In the genomic region with DNA sequence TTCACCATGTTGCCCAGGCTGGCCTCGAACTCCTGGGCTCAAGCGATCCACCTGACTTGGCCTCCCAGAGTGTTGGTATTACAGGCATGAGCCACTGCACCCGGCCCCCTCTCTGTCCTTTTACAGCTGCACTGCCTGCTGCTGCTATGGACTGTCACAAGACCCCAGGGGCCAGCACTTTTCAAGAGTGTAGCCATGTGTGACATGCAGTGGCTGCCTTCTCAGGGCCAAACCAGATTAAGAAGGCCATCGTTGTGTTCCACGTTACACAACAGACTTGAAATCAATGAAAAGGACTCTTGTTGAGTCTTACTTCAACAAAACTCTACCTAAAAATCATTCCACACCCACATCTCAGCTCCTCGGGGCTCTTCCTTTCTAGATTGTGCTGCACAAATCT, we compare ENCODE assay signal across 25 cellular contexts.
DNase-seq lines count a peak whose midpoint lies in the region; ATAC-seq, FAIRE-seq and TF ChIP-seq lines count a peak whose summit lies in the region.
"Had no signal": no experiment of that assay in that cellular context is flagged by ENCODE, and none has a peak within 500 bp of the region (broad histone marks: within the 10 kb centered on the region; RNA-seq: fewer than 3 reads in every experiment).

No MANE protein-coding gene starts in this region.

- peaks cover 34% of the 10 kb centered on the region for H3K4me1 Mint-ChIP-seq in brain
- peaks cover 55% of the 10 kb centered on the region for H3K4me1 Mint-ChIP-seq in mesothelial cell of epicardium
- H3K4me1 Mint-ChIP-seq in activated CD4-positive, alpha-beta T cell treated with anti-CD3 and anti-CD28 coated beads for 36 hours, result no peaks in the 10 kb centered on the region

- no peak for TF ChIP-seq RAD21 in A549 (conservative IDR thresholded peaks at IDR 0.05 in 1 of 2, IDR thresholded peaks at IDR 0.05 in 1 of 2)

- WGBS in A549 (ENCODE audit: missing lambda C conversion rate), result 81% methylated on average over 6 of the region's 6 CpGs

- peak overlapping the region; percentile 64 to 94 (median 87) for H3K27ac Mint-ChIP-seq in brain
- peak overlapping the region; percentile 36 for H3K27ac Mint-ChIP-seq in mesothelial cell of epicardium
- H3K27ac Mint-ChIP-seq in activated CD4-positive, alpha-beta T cell treated with anti-CD3 and anti-CD28 coated beads for 36 hours, result no peak overlapping the region
- H3K27ac Mint-ChIP-seq: CD8-positive, alpha-beta T cell had no signal

- TF ChIP-seq POLR2A in A549 (IDR thresholded peaks at IDR 0.05; ENCODE audit: low read length) (no peak), GM12892 (IDR thresholded peaks at IDR 0.05; ENCODE audit: low read depth, low read length) (no peak)

- peak overlapping the region in 1 of 5 experiments; percentile 67 for H3K4me3 Mint-ChIP-seq in brain
- no peak overlapping the region for H3K4me3 Mint-ChIP-seq in mesothelial cell of epicardium
- no peak overlapping the region for H3K4me3 Mint-ChIP-seq in activated CD4-positive, alpha-beta T cell treated with anti-CD3 and anti-CD28 coated beads for 36 hours
- H3K4me3 Mint-ChIP-seq: CD8-positive, alpha-beta T cell had no signal

- no peak for DNase-seq in A549 (ENCODE audit: low read depth in 1 of 2, low spot score in 1 of 2)
- no peak for DNase-seq in mesothelial cell of epicardium (ENCODE audit: low spot score in 2 of 2, unreplicated experiment in 2 of 2)
- DNase-seq in GM12892 (ENCODE audit: insufficient read length), result no peak
- no peak for DNase-seq in COLO668 (lab: John Stamatoyannopoulos, UW; ENCODE audit: unreplicated experiment)
- no peak for DNase-seq in activated CD4-positive, alpha-beta T cell treated with anti-CD3 and anti-CD28 coated beads for 36 hours
- DNase-seq in tibial artery, result no peak
- DNase-seq: 8988T; CD8-positive, alpha-beta T cell; DMS 273 treated with DMSO at 0.1 percent for 48 hours; DMS79; GF-D8; H7; KBM-7; NCI-H1105; NCI-H1436 treated with DMSO at 0.1 percent for 48 hours; NCI-H187 treated with DMSO at 0.1 percent for 48 hours; NCI-H2171 treated with DMSO at 0.1 percent for 48 hours; NCI-H345; NCI-H524; NCI-H748 treated with DMSO at 0.1 percent for 48 hours had no signal

- CTCF ChIA-PET in A549 (lab: Yijun Ruan, JAX) (no interaction called here), HEK293 (lab: Yijun Ruan, JAX) (interaction anchor here (0.6 to 1.6 kb wide), 7 partner anchors 48 to 1113 kb away, joined by 3 to 6 read pairs (median 3); no protein-coding TSS in a partner anchor)
- CTCF ChIA-PET in activated CD4-positive, alpha-beta T cell treated with anti-CD3 and anti-CD28 coated beads for 36 hours (lab: Charles Lee), result no interaction called here

- H3K27me3 Mint-ChIP-seq in brain (peaks cover 2% of the 10 kb centered on the region), mesothelial cell of epicardium (ENCODE audit: low read depth) (no peaks in the 10 kb centered on the region)
- H3K27me3 Mint-ChIP-seq in activated CD4-positive, alpha-beta T cell treated with anti-CD3 and anti-CD28 coated beads for 36 hours, result peaks cover 3% of the 10 kb centered on the region

- TF ChIP-seq EP300 in A549 (IDR thresholded peaks at IDR 0.05), result no peak

- intact Hi-C loops in activated CD4-positive, alpha-beta T cell treated with anti-CD3 and anti-CD28 coated beads for 36 hours (cut with DNase I, micrococcal nuclease), result no loop called here
- intact Hi-C loops in tibial artery (cut with DNase I; ENCODE audit: low total_unique reads), result no loop called here

- H3K4me1 ChIP-seq in A549 (peaks cover 44% of the 10 kb centered on the region), HEK293 (ENCODE audit: control insufficient read depth, insufficient read depth, low read length) (peaks cover 37% of the 10 kb centered on the region), tibial artery (peaks cover 3 to 23% (median 12%) of the 10 kb centered on the region in 4 donors)

- no peak overlapping the region; the same call in 2 of the 3 replicates for H3K4me2 ChIP-seq in A549

- no peak for TF ChIP-seq CTCF in A549 (IDR thresholded peaks at IDR 0.05)
- TF ChIP-seq CTCF in HEK293 (tag by site-specific recombination; IDR thresholded peaks at IDR 0.05), result no peak
- no peak for TF ChIP-seq CTCF in brain (conservative IDR thresholded peaks at IDR 0.05)
- no peak for TF ChIP-seq CTCF in mesothelial cell of epicardium (IDR thresholded peaks at IDR 0.05; ENCODE audit: unreplicated experiment)
- TF ChIP-seq CTCF in tibial artery (IDR thresholded peaks at IDR 0.05), result no peak

- H3K9me3 ChIP-seq in A549 (no peaks in the 10 kb centered on the region), HEK293 (ENCODE audit: control insufficient read depth, insufficient read depth, low read depth, low read length) (no peaks in the 10 kb centered on the region), tibial artery (no peaks in the 10 kb centered on the region)

- FAIRE-seq in A549 (lab: Jason Lieb, UNC) (no peak), GM12892 (lab: Jason Lieb, UNC) (no peak)
- FAIRE-seq: GM12891, GM19239 had no signal

- H3K4me3 ChIP-seq in A549 (no peak overlapping the region), HEK293 (ENCODE audit: low read depth, low read length) (no peak overlapping the region), tibial artery (no peak overlapping the region)

- H3K36me3 Mint-ChIP-seq in brain, result no peaks in the 10 kb centered on the region
- H3K36me3 Mint-ChIP-seq in mesothelial cell of epicardium, result peaks cover 2% of the 10 kb centered on the region
- no peaks in the 10 kb centered on the region for H3K36me3 Mint-ChIP-seq in activated CD4-positive, alpha-beta T cell treated with anti-CD3 and anti-CD28 coated beads for 36 hours (ENCODE audit: low read depth)
- H3K36me3 Mint-ChIP-seq: CD8-positive, alpha-beta T cell had no signal

- H3K36me3 ChIP-seq in HEK293 (ENCODE audit: control insufficient read depth in 2 of 2, insufficient read depth in 1 of 2, low read length in 2 of 2) (no peaks in the 10 kb centered on the region), tibial artery (no peaks in the 10 kb centered on the region)

- peak overlapping the region; percentile 56 to 76; a peak in 5 of 6 replicates for H3K27ac ChIP-seq in A549
- H3K27ac ChIP-seq in HEK293 (ENCODE audit: extremely low read depth, low read depth, low read length), result peak overlapping the region; percentile 11; the same call in 1 of the 2 replicates
- H3K27ac ChIP-seq in tibial artery, result no peak overlapping the region
- H3K27ac ChIP-seq: C4-2B had no signal

- H3K27me3 ChIP-seq in tibial artery, result no peaks in the 10 kb centered on the region

- H3K9me3 Mint-ChIP-seq in brain (peaks cover 0 to 3% (median 0%) of the 10 kb centered on the region in 5 experiments), mesothelial cell of epicardium (peaks cover 10% of the 10 kb centered on the region)
- H3K9me3 Mint-ChIP-seq in activated CD4-positive, alpha-beta T cell treated with anti-CD3 and anti-CD28 coated beads for 36 hours (ENCODE audit: low read depth), result no peaks in the 10 kb centered on the region
- H3K9me3 Mint-ChIP-seq: CD8-positive, alpha-beta T cell had no signal

- no peak for ATAC-seq in A549
- ATAC-seq in activated CD4-positive, alpha-beta T cell treated with anti-CD3 and anti-CD28 coated beads for 36 hours, result no peak
- ATAC-seq: CD8-positive, alpha-beta T cell had no signal

- POLR2A ChIA-PET in A549 (lab: Yijun Ruan, JAX), result no interaction called here
- POLR2A ChIA-PET in HEK293 (lab: Yijun Ruan, JAX), result no interaction called here
- POLR2A ChIA-PET in activated CD4-positive, alpha-beta T cell treated with anti-CD3 and anti-CD28 coated beads for 36 hours (lab: Charles Lee), result no interaction called here

TF ChIP-seq in A549, 52 proteins besides CTCF, POLR2A, EP300 and RAD21 (continues in another document):
- no peak for TF ChIP-seq POLR2AphosphoS2 (conservative IDR thresholded peaks at IDR 0.05; ENCODE audit: low read length)
- TF ChIP-seq, protein P1, sequence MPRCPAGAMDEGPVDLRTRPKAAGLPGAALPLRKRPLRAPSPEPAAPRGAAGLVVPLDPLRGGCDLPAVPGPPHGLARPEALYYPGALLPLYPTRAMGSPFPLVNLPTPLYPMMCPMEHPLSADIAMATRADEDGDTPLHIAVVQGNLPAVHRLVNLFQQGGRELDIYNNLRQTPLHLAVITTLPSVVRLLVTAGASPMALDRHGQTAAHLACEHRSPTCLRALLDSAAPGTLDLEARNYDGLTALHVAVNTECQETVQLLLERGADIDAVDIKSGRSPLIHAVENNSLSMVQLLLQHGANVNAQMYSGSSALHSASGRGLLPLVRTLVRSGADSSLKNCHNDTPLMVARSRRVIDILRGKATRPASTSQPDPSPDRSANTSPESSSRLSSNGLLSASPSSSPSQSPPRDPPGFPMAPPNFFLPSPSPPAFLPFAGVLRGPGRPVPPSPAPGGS (IDR thresholded peaks at IDR 0.05), result no peak
- TF ChIP-seq CBX8 (IDR thresholded peaks at IDR 0.05), result no peak
- TF ChIP-seq ZFP36 (IDR thresholded peaks at IDR 0.05; ENCODE audit: borderline replicate concordance, partially characterized antibody), result no peak
- TF ChIP-seq ZSCAN20 (CRISPR knock-in tag; IDR thresholded peaks at IDR 0.05), result no peak

TF ChIP-seq in HEK293, 187 proteins besides CTCF, POLR2A, EP300 and RAD21 (continues in another document):
- no peak for TF ChIP-seq ZNF16 (tag by site-specific recombination; IDR thresholded peaks at IDR 0.05; ENCODE audit: low read depth)
- TF ChIP-seq, protein P2, sequence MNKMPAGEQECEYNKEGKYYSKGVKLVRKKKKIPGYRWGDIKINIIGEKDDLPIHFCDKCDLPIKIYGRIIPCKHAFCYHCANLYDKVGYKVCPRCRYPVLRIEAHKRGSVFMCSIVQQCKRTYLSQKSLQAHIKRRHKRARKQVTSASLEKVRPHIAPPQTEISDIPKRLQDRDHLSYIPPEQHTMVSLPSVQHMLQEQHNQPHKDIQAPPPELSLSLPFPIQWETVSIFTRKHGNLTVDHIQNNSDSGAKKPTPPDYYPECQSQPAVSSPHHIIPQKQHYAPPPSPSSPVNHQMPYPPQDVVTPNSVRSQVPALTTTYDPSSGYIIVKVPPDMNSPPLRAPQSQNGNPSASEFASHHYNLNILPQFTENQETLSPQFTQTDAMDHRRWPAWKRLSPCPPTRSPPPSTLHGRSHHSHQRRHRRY (tag by site-specific recombination; IDR thresholded peaks at IDR 0.05), result no peak

Comparison
In these comparisons a context has a peak if more than half of its experiments do, and no peak if none do; other contexts are left out.
1. H3K27ac ChIP-seq: peak in A549 (2 of 2) and HEK293 (single experiment); none in tibial artery (0 of 2).